In genomic region chr18:50281295-50281971, GRCh38 we compare ENCODE assay signal across 8 cellular contexts. TPM values are rescaled to one million over a fixed set of nuclear protein-coding genes. Genes with fewer than 3 reads are reported as not detected.
DNase-seq lines count a peak whose midpoint lies in the region; ATAC-seq and TF ChIP-seq lines count a peak whose summit lies in the region.

Gene MBD1, minus strand, starts transcription at chr18:50281523. Its CDS starts 1,531 bp downstream, at chr18:50279992.

- WGBS in ectodermal cell, 2 experiments: 0% methylated on average over 63 of the region's 63 CpGs

- peak; percentile 50 for TF ChIP-seq CTCF in lower lobe of right lung (IDR thresholded peaks at IDR 0.05)

- H3K4me3 ChIP-seq in ectodermal cell (ENCODE audit: insufficient read depth, low read depth, low read length): peak within 1 kb of the TSS; percentile 86
- H3K4me3 ChIP-seq in lower lobe of right lung: peak within 1 kb of the TSS; percentile 90

- peak within 1 kb of the TSS; percentile 73 for H3K27ac ChIP-seq in ectodermal cell (ENCODE audit: insufficient read depth, low read depth, low read length, poor library complexity, severe bottlenecking)
- H3K27ac ChIP-seq in lower lobe of right lung: peak within 1 kb of the TSS; percentile 89

- H3K27me3 ChIP-seq in ectodermal cell (ENCODE audit: control insufficient read depth, insufficient read depth, low read length, poor library complexity, severe bottlenecking) (no peaks in the 10 kb centered on the region), lower lobe of right lung (ENCODE audit: low read depth) (no peaks in the 10 kb centered on the region)

- intact Hi-C loops in lower lobe of right lung (cut with DNase I): no loop called here

- H3K4me1 ChIP-seq in ectodermal cell (ENCODE audit: control insufficient read depth, insufficient read depth, low read length): peaks cover 10% of the 10 kb centered on the region
- peaks cover 32% of the 10 kb centered on the region for H3K4me1 ChIP-seq in lower lobe of right lung

- H3K36me3 ChIP-seq in ectodermal cell (ENCODE audit: control insufficient read depth, insufficient read depth, low read length): peaks cover 41% of the 10 kb centered on the region
- peaks cover 71% of the 10 kb centered on the region for H3K36me3 ChIP-seq in lower lobe of right lung

- H3K9me3 ChIP-seq in ectodermal cell (ENCODE audit: control insufficient read depth, low read length) (no peaks in the 10 kb centered on the region), lower lobe of right lung (no peaks in the 10 kb centered on the region)

- DNase-seq in CMK (ENCODE audit: low read depth) (peak; percentile 88), HS-27A (ENCODE audit: low read depth) (peak; percentile 83), NK-92 (lab: John Stamatoyannopoulos, UW; ENCODE audit: unreplicated experiment) (peak; percentile 99), lower lobe of right lung (peak; percentile 98)
- peak; percentile 93 to 94 for DNase-seq in activated CD8-positive, alpha-beta memory T cell treated with anti-CD3 and anti-CD28 coated beads for 1 hour (ENCODE audit: extremely low read depth in 1 of 2, low read depth in 1 of 2)
- DNase-seq in stimulated activated CD4-positive, alpha-beta T cell treated with anti-CD3 and anti-CD28 coated beads, TNF-alpha, amount 100 ng/mL, for 24 hours (ENCODE audit: low read depth in 3 of 3): peak; percentile 92 to 96 (median 93)

- ATAC-seq in GM19467 (IDR thresholded peaks at IDR 0.05; ENCODE audit: unreplicated experiment) (peak; percentile 87), lower lobe of right lung (peak; percentile 96 to 97)

RNA-seq across cellular contexts. Expression of gene MBD1, which starts in this region (rescaled TPM):
- 54.7 TPM for polyA plus RNA-seq in ectodermal cell (2013, experiment 1 of 4)
- polyA plus RNA-seq in ectodermal cell (2013, experiment 2 of 4): 57.6 TPM
- 44.4 TPM for polyA plus RNA-seq in ectodermal cell (2013, experiment 3 of 4)
- 49.9 TPM for polyA plus RNA-seq in ectodermal cell (2013, experiment 4 of 4)
- total RNA-seq in lower lobe of right lung: 64.1 TPM

Comparison
In these comparisons a context has a peak if more than half of its experiments do, and no peak if none do; other contexts are left out.
1. Peak in every context shown above with its lines: DNase-seq, ATAC-seq, H3K4me3 ChIP-seq and H3K27ac ChIP-seq.